9 cellular contexts compared by ENCODE assay signal in the genomic region with DNA sequence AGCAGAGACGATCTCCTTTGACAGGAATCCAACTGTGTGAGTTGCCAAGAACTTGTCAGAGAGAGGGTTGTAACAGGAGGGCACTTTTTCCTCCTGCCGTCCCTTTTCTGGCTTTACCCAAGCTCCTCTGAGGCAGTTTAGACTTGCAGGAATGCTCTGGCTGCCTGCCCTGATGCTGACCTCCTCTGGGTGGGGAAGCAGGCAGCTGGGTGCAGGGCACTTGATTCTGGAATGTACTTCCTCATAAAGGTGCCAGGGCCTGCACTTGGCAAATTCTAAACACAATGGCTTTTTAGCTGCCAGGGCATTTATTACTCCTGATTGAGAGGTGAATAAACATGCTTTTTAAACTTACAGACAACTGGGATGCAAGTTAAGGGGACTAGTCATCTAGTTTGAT.
A peak's percentile ranks its signal among the peaks of the same experiment; 100 is the strongest.
DNase-seq lines count a peak whose midpoint lies in the region; ATAC-seq and TF ChIP-seq lines count a peak whose summit lies in the region.
"Had no signal": no experiment of that assay in that cellular context is flagged by ENCODE, and none has a peak within 500 bp of the region (broad histone marks: within the 10 kb centered on the region; RNA-seq: fewer than 3 reads in every experiment).

No MANE protein-coding gene starts in this region.

- H3K27ac ChIP-seq in PC-3 (ENCODE audit: low read length) (no peak overlapping the region), ovary (no peak overlapping the region), vagina (no peak overlapping the region)

- no peaks in the 10 kb centered on the region for H3K9me3 ChIP-seq in PC-3 (ENCODE audit: low read length)
- H3K9me3 ChIP-seq in ovary, result no peaks in the 10 kb centered on the region
- H3K9me3 ChIP-seq in vagina, result no peaks in the 10 kb centered on the region

- H3K27me3 ChIP-seq in PC-3 (ENCODE audit: low read length) (peaks cover 34% of the 10 kb centered on the region), ovary (no peaks in the 10 kb centered on the region), vagina (no peaks in the 10 kb centered on the region)

- H4K20me1 ChIP-seq in PC-3 (ENCODE audit: low read length), result no peaks in the 10 kb centered on the region

- CTCF ChIA-PET in PC-3 (lab: Charles Lee), result interaction anchor here (0.6 kb wide), 1 partner anchor 13 kb away, joined by 4 read pairs; no protein-coding TSS in a partner anchor

- H3K4me2 ChIP-seq in PC-3 (ENCODE audit: low read length), result no peak overlapping the region

- ATAC-seq in PC-3, result peak; percentile 80
- no peak for ATAC-seq in HG02763 (IDR thresholded peaks at IDR 0.05; ENCODE audit: unreplicated experiment)
- ATAC-seq in GM19328 (IDR thresholded peaks at IDR 0.05; ENCODE audit: unreplicated experiment), result no peak

- H3K9me2 ChIP-seq in PC-3 (replicated peaks; ENCODE audit: low read length), result no peaks in the 10 kb centered on the region

- WGBS in ovary, 3 donors, result 0 to 2% (median 1%) methylated on average over 2 of the region's 2 CpGs

- H3K79me2 ChIP-seq in PC-3 (ENCODE audit: low read length), result no peaks in the 10 kb centered on the region

- H3K4me3 ChIP-seq in PC-3 (ENCODE audit: low read length) (no peak overlapping the region), ovary (no peak overlapping the region), vagina (no peak overlapping the region)

- no TSS peak for BruUV-seq in PC-3 (replicated peaks; lab: Mats Ljungman, UMichigan)

- H3F3A ChIP-seq in PC-3 (ENCODE audit: low read length, unreplicated experiment), result no peaks in the 10 kb centered on the region

- TF ChIP-seq POLR2A in ovary (IDR thresholded peaks at IDR 0.05) (no peak), vagina (IDR thresholded peaks at IDR 0.05) (no peak)

- H3K36me3 ChIP-seq in PC-3 (ENCODE audit: low read depth, low read length), result no peaks in the 10 kb centered on the region
- no peaks in the 10 kb centered on the region for H3K36me3 ChIP-seq in ovary
- no peaks in the 10 kb centered on the region for H3K36me3 ChIP-seq in vagina

- intact Hi-C loops in PC-3 (cut with micrococcal nuclease) (no loop called here), ovary (cut with DNase I) (no loop called here), vagina (cut with DNase I) (no loop called here)

- no peak overlapping the region for H3K9ac ChIP-seq in PC-3 (ENCODE audit: low read length)

- no peak for TF ChIP-seq EP300 in ovary (IDR thresholded peaks at IDR 0.05)

- H2AFZ ChIP-seq in PC-3 (ENCODE audit: low read length), result peak overlapping the region; percentile 20; the same call in 1 of the 2 replicates

- no peak for TF ChIP-seq CTCF in PC-3 (conservative IDR thresholded peaks at IDR 0.05; ENCODE audit: low read depth, low read length)
- TF ChIP-seq CTCF in ovary (IDR thresholded peaks at IDR 0.05), result no peak
- no peak for TF ChIP-seq CTCF in vagina (IDR thresholded peaks at IDR 0.05)

- DNase-seq in EL (peak; percentile 41), PC-3 (peak; percentile 71), fibroblast of peridontal ligament (ENCODE audit: extremely low read depth) (peak; percentile 22), ovary (peak; percentile 22 to 62 (median 37)), vagina (ENCODE audit: extremely low spot score in 2 of 2) (no peak)
- no peak for DNase-seq in NK-92 treated with Interleukin-12 subunit alpha and Interleukin-12 subunit beta, amount 100 ng/mL, for 24 hours (lab: John Stamatoyannopoulos, UW)
- DNase-seq: stimulated activated CD4-positive, alpha-beta T cell treated with anti-CD3 and anti-CD28 coated beads, Interleukin-2, amount 100 ng/mL, for 48 hours had no signal

- POLR2A ChIA-PET in PC-3 (lab: Charles Lee; ENCODE audit: unreplicated experiment), result no interaction called here

- H3K4me1 ChIP-seq in PC-3 (ENCODE audit: insufficient read depth, low read length), result peaks cover 3% of the 10 kb centered on the region; the same call in 1 of the 2 replicates
- peaks cover 2% of the 10 kb centered on the region for H3K4me1 ChIP-seq in ovary (ENCODE audit: insufficient read depth)
- peaks cover 20% of the 10 kb centered on the region for H3K4me1 ChIP-seq in vagina

Comparison
In these comparisons a context has a peak if more than half of its experiments do, and no peak if none do; other contexts are left out.
1. DNase-seq: peak in EL (single experiment), PC-3 (single experiment), fibroblast of peridontal ligament (single experiment) and ovary (5 of 5); none in NK-92 treated with Interleukin-12 subunit alpha and Interleukin-12 subunit beta, amount 100 ng/mL, for 24 hours (single experiment) and vagina (0 of 2).